In the genomic region with DNA sequence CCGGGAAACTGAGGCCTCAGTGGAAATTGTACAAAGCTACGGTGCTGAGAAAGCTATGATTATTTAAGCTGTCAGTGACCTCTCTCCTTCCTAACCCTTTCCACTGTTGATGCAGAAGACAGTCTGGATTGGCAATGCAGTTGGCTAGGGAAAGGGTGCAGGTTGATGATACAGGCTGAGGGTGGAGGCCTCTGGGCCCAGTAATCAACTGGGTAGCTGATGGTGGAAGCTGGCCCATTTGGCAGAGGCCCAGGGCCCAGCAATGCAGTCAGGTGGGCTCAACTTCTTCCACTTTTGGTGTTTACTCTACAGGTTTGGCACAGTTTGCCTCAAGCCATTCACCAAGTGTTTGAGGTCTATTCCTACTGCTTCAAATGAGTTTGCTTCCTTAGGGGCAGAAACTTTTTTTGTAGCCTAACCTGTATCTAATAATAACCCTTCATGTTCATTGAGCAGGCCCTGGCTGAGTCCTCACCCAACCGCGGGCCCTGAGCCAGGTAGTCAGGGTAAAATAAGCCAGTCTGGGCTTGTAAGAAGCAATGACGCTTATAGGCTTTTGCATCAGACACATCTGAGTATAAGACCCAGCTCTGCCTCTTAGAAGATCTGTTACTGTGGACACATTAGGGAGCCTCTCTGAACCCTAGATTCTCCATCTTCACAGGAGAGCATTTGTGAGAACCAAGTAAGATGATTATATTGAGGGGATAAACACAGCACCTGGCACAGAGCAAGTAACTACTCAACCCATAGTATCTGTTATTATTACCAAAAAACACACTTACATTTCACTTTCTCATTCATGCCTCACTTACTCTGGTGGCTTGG, we compare ENCODE assay signal across 8 cellular contexts. TPM values are rescaled to one million over a fixed set of nuclear protein-coding genes. Genes with fewer than 3 reads are reported as not detected.
DNase-seq lines count a peak whose midpoint lies in the region; ATAC-seq and TF ChIP-seq lines count a peak whose summit lies in the region.

No MANE protein-coding gene starts in this region.

- peak overlapping the region; percentile 13 to 32 for H3K4me3 ChIP-seq in duodenal mucosa (ENCODE audit: low read depth in 1 of 2, low read length in 2 of 2)
- H3K4me3 ChIP-seq in psoas muscle: peak overlapping the region; percentile 53

- peaks cover 29 to 36% of the 10 kb centered on the region in 2 donors for H3K36me3 ChIP-seq in duodenal mucosa (ENCODE audit: control insufficient read depth in 1 of 2, insufficient read depth in 2 of 2, low read length in 2 of 2)
- peaks cover 30 to 46% of the 10 kb centered on the region in 2 donors for H3K36me3 ChIP-seq in psoas muscle (ENCODE audit: insufficient read depth in 1 of 2, low read depth in 1 of 2)

- H3K27ac ChIP-seq in duodenal mucosa (ENCODE audit: low read depth, low read length): peak overlapping the region; percentile 8
- H3K27ac ChIP-seq in psoas muscle: peak overlapping the region; percentile 85

- WGBS in psoas muscle, 3 donors: 45 to 58% (median 51%) methylated on average over 5 of the region's 5 CpGs

- H3K27me3 ChIP-seq in duodenal mucosa (ENCODE audit: control insufficient read depth in 1 of 2, insufficient read depth in 2 of 2, low read length in 2 of 2) (no peaks in the 10 kb centered on the region), psoas muscle (ENCODE audit: insufficient read depth in 3 of 3, low read length in 2 of 3) (no peaks in the 10 kb centered on the region)

- no peak for TF ChIP-seq CTCF in psoas muscle (IDR thresholded peaks at IDR 0.05)

- H3K9me3 ChIP-seq in duodenal mucosa (ENCODE audit: control insufficient read depth in 1 of 2, low read length in 2 of 2) (no peaks in the 10 kb centered on the region), psoas muscle (no peaks in the 10 kb centered on the region)

- peak; percentile 52 to 75 (median 70) for ATAC-seq in psoas muscle
- ATAC-seq in GM21737 (IDR thresholded peaks at IDR 0.05; ENCODE audit: unreplicated experiment): no peak
- ATAC-seq in GM18870 (IDR thresholded peaks at IDR 0.05; ENCODE audit: unreplicated experiment): no peak
- no peak for ATAC-seq in HG03439 (IDR thresholded peaks at IDR 0.05; ENCODE audit: unreplicated experiment)

- H3K4me1 ChIP-seq in duodenal mucosa (ENCODE audit: control insufficient read depth in 1 of 2, insufficient read depth in 2 of 2, low read length in 2 of 2) (peaks cover 70 to 81% of the 10 kb centered on the region in 2 donors), psoas muscle (peaks cover 90% of the 10 kb centered on the region)

- peak overlapping the region; percentile 9 to 40 for H3K9ac ChIP-seq in duodenal mucosa (ENCODE audit: low read depth in 1 of 2, low read length in 2 of 2)

- DNase-seq in DMS79 treated with DMSO at 0.1 percent for 48 hours (lab: John Stamatoyannopoulos, UW) (peak; percentile 97), NCI-H446 treated with DMSO at 0.1 percent for 48 hours (lab: John Stamatoyannopoulos, UW) (peak; percentile 88), psoas muscle (peak; percentile 82 to 90)
- no peak for DNase-seq in stimulated activated CD4-positive, alpha-beta T cell treated with anti-CD3 and anti-CD28 coated beads, Interleukin-15, amount 100 ng/mL, for 24 hours

- intact Hi-C loops in psoas muscle (cut with DNase I): loop anchor here in 1 of 2 donors (10.0 kb wide), 1 partner anchor 136 kb away; no protein-coding TSS in a partner anchor

RNA-seq across cellular contexts. Expression of gene BCL2L1, which starts 12.0 kb away (rescaled TPM):
- total RNA-seq in psoas muscle: 10 to 100 TPM; 34.5 to 95.1 (median 76.3) TPM
- polyA plus RNA-seq in psoas muscle: 100 to 1,000 TPM in 1 of 3 donors, 10 to 100 TPM in 2; 42.3 to 204 (median 48.2) TPM

RNA-seq across cellular contexts. Expression of gene TPX2, which starts 28.5 kb away (rescaled TPM):
- 1 to 10 TPM in 3 of 4 donors, under 1 TPM in 1; 0.63 to 2.2 (median 1.6) TPM for total RNA-seq in psoas muscle
- 1 to 10 TPM; 2.6 to 8.5 (median 3.4) TPM for polyA plus RNA-seq in psoas muscle

Comparison
In these comparisons a context has a peak if more than half of its experiments do, and no peak if none do; other contexts are left out.
1. ATAC-seq: peak in psoas muscle (4 of 4); none in GM21737 (single experiment), GM18870 (single experiment) and HG03439 (single experiment).